1 cellular context compared by ENCODE assay signal in genomic region chr11:80816966-80817365, GRCh38.
TF ChIP-seq lines count a peak whose summit lies in the region.

No MANE protein-coding gene starts in this region.

TF ChIP-seq in GM23338, 12 proteins besides CTCF, POLR2A, EP300 and RAD21 (continued from another document):
- TF ChIP-seq, protein P1, sequence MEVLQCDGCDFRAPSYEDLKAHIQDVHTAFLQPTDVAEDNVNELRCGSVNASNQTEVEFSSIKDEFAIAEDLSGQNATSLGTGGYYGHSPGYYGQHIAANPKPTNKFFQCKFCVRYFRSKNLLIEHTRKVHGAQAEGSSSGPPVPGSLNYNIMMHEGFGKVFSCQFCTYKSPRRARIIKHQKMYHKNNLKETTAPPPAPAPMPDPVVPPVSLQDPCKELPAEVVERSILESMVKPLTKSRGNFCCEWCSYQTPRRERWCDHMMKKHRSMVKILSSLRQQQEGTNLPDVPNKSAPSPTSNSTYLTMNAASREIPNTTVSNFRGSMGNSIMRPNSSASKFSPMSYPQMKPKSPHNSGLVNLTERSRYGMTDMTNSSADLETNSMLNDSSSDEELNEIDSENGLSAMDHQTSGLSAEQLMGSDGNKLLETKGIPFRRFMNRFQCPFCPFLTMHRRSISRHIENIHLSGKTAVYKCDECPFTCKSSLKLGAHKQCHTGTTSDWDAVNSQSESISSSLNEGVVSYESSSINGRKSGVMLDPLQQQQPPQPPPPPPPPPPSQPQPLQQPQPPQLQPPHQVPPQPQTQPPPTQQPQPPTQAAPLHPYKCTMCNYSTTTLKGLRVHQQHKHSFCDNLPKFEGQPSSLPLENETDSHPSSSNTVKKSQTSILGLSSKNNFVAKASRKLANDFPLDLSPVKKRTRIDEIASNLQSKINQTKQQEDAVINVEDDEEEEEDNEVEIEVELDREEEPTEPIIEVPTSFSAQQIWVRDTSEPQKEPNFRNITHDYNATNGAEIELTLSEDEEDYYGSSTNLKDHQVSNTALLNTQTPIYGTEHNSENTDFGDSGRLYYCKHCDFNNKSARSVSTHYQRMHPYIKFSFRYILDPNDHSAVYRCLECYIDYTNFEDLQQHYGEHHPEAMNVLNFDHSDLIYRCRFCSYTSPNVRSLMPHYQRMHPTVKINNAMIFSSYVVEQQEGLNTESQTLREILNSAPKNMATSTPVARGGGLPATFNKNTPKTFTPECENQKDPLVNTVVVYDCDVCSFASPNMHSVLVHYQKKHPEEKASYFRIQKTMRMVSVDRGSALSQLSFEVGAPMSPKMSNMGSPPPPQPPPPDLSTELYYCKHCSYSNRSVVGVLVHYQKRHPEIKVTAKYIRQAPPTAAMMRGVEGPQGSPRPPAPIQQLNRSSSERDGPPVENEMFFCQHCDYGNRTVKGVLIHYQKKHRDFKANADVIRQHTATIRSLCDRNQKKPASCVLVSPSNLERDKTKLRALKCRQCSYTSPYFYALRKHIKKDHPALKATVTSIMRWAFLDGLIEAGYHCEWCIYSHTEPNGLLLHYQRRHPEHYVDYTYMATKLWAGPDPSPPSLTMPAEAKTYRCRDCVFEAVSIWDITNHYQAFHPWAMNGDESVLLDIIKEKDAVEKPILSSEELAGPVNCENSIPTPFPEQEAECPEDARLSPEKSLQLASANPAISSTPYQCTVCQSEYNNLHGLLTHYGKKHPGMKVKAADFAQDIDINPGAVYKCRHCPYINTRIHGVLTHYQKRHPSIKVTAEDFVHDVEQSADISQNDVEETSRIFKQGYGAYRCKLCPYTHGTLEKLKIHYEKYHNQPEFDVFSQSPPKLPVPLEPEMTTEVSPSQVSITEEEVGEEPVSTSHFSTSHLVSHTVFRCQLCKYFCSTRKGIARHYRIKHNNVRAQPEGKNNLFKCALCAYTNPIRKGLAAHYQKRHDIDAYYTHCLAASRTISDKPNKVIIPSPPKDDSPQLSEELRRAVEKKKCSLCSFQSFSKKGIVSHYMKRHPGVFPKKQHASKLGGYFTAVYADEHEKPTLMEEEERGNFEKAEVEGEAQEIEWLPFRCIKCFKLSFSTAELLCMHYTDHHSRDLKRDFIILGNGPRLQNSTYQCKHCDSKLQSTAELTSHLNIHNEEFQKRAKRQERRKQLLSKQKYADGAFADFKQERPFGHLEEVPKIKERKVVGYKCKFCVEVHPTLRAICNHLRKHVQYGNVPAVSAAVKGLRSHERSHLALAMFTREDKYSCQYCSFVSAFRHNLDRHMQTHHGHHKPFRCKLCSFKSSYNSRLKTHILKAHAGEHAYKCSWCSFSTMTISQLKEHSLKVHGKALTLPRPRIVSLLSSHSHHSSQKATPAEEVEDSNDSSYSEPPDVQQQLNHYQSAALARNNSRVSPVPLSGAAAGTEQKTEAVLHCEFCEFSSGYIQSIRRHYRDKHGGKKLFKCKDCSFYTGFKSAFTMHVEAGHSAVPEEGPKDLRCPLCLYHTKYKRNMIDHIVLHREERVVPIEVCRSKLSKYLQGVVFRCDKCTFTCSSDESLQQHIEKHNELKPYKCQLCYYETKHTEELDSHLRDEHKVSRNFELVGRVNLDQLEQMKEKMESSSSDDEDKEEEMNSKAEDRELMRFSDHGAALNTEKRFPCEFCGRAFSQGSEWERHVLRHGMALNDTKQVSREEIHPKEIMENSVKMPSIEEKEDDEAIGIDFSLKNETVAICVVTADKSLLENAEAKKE (CRISPR knock-in tag; IDR thresholded peaks at IDR 0.05): no peak
- TF ChIP-seq, protein P2, sequence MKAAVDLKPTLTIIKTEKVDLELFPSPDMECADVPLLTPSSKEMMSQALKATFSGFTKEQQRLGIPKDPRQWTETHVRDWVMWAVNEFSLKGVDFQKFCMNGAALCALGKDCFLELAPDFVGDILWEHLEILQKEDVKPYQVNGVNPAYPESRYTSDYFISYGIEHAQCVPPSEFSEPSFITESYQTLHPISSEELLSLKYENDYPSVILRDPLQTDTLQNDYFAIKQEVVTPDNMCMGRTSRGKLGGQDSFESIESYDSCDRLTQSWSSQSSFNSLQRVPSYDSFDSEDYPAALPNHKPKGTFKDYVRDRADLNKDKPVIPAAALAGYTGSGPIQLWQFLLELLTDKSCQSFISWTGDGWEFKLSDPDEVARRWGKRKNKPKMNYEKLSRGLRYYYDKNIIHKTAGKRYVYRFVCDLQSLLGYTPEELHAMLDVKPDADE (IDR thresholded peaks at IDR 0.05): no peak
- TF ChIP-seq JUNB (IDR thresholded peaks at IDR 0.05; ENCODE audit: unreplicated experiment): no peak
- TF ChIP-seq ZNF114 (CRISPR knock-in tag; IDR thresholded peaks at IDR 0.05): no peak
- TF ChIP-seq STAT1 (IDR thresholded peaks at IDR 0.05; ENCODE audit: unreplicated experiment): no peak
- TF ChIP-seq CREB1 (CRISPR knock-in tag; IDR thresholded peaks at IDR 0.05; ENCODE audit: low read depth): no peak
